Comparison of ENCODE assay signal across 8 cellular contexts in genomic region chr7:3092468-3092867, GRCh38. TPM values are rescaled to one million over a fixed set of nuclear protein-coding genes. Genes with fewer than 3 reads are reported as not detected.
DNase-seq lines count a peak whose midpoint lies in the region; ATAC-seq and TF ChIP-seq lines count a peak whose summit lies in the region.

No MANE protein-coding gene starts in this region.

- no peaks in the 10 kb centered on the region for H3K27me3 ChIP-seq in effector memory CD4-positive, alpha-beta T cell (replicated peaks; ENCODE audit: control insufficient read depth, insufficient read depth, low read length, poor library complexity, severe bottlenecking)
- H3K27me3 ChIP-seq in prostate gland (replicated peaks; ENCODE audit: insufficient read depth): no peaks in the 10 kb centered on the region

- WGBS in prostate gland: 83% methylated on average over 6 of the region's 6 CpGs

- no peak for TF ChIP-seq CTCF in prostate gland (IDR thresholded peaks at IDR 0.05)

- no peaks in the 10 kb centered on the region for H3K9me3 ChIP-seq in effector memory CD4-positive, alpha-beta T cell (ENCODE audit: control insufficient read depth, low read length)
- no peaks in the 10 kb centered on the region for H3K9me3 ChIP-seq in prostate gland

- no peaks in the 10 kb centered on the region for H3K36me3 ChIP-seq in effector memory CD4-positive, alpha-beta T cell (ENCODE audit: control insufficient read depth, insufficient read depth, low read length)
- no peaks in the 10 kb centered on the region for H3K36me3 ChIP-seq in prostate gland

- peak; percentile 59 for DNase-seq in activated CD4-positive, CD25-positive, alpha-beta regulatory T cell treated with anti-CD3 and anti-CD28 coated beads, Interleukin-2, amount 50 U/mL, for 72 hours
- DNase-seq in effector memory CD4-positive, alpha-beta T cell: peak; percentile 56 to 64 (median 63)
- DNase-seq in stimulated activated CD8-positive, alpha-beta memory T cell treated with anti-CD3 and anti-CD28 coated beads, Interleukin-15, amount 100 ng/mL, for 4 hours (ENCODE audit: low read depth in 2 of 2): peak; percentile 57 to 58
- no peak for DNase-seq in DMS79 (lab: John Stamatoyannopoulos, UW)
- no peak for DNase-seq in prostate gland (ENCODE audit: low spot score)
- DNase-seq in hippocampal formation (lab: John Stamatoyannopoulos, UW): no peak

- no peak for TF ChIP-seq POLR2A in prostate gland (IDR thresholded peaks at IDR 0.05)

- H3K4me3 ChIP-seq in effector memory CD4-positive, alpha-beta T cell (ENCODE audit: insufficient read depth, low read depth, low read length, poor library complexity, severe bottlenecking): no peak overlapping the region
- H3K4me3 ChIP-seq in prostate gland: no peak overlapping the region

- peak; percentile 72 for ATAC-seq in GM18858 (IDR thresholded peaks at IDR 0.05; ENCODE audit: unreplicated experiment)
- ATAC-seq in HG03025 (IDR thresholded peaks at IDR 0.05; ENCODE audit: low FRiP score, unreplicated experiment): peak; percentile 56

- intact Hi-C loops in prostate gland (cut with DNase I): no loop called here

- H3K4me1 ChIP-seq in effector memory CD4-positive, alpha-beta T cell (ENCODE audit: control insufficient read depth, insufficient read depth, low read length, poor library complexity, severe bottlenecking): peaks cover 47% of the 10 kb centered on the region
- H3K4me1 ChIP-seq in prostate gland (replicated peaks): no peaks in the 10 kb centered on the region

- H3K27ac ChIP-seq in effector memory CD4-positive, alpha-beta T cell (ENCODE audit: insufficient read depth, low read length, poor library complexity, severe bottlenecking): peak overlapping the region; percentile 68
- H3K27ac ChIP-seq in prostate gland: no peak overlapping the region

RNA-seq across cellular contexts. Expression of gene CARD11, which starts 48.8 kb away (rescaled TPM):
- 1 to 10 TPM in 1 of 2 donors, under 1 TPM in 1; 0.87 to 2.4 TPM for total RNA-seq in prostate gland

Comparison
In these comparisons a context has a peak if more than half of its experiments do, and no peak if none do; other contexts are left out.
1. DNase-seq: peak in activated CD4-positive, CD25-positive, alpha-beta regulatory T cell treated with anti-CD3 and anti-CD28 coated beads, Interleukin-2, amount 50 U/mL, for 72 hours (single experiment), effector memory CD4-positive, alpha-beta T cell (3 of 3) and stimulated activated CD8-positive, alpha-beta memory T cell treated with anti-CD3 and anti-CD28 coated beads, Interleukin-15, amount 100 ng/mL, for 4 hours (2 of 2); none in DMS79 (single experiment), prostate gland (single experiment) and hippocampal formation (0 of 2).